ENCODE assay signal across 10 cellular contexts in genomic region chr12:24950231-24950834, GRCh38. TPM values are rescaled to one million over a fixed set of nuclear protein-coding genes. Genes with fewer than 3 reads are reported as not detected.
DNase-seq lines count a peak whose midpoint lies in the region; ATAC-seq and TF ChIP-seq lines count a peak whose summit lies in the region.
"Had no signal": no experiment of that assay in that cellular context is flagged by ENCODE, and none has a peak within 500 bp of the region (broad histone marks: within the 10 kb centered on the region; RNA-seq: fewer than 3 reads in every experiment).

No MANE protein-coding gene starts in this region.

- TF ChIP-seq CTCF in GM10266 (IDR thresholded peaks at IDR 0.05; ENCODE audit: control insufficient read depth, insufficient read depth, low read depth, missing control alignments) (no peak), MCF 10A (IDR thresholded peaks at IDR 0.05; ENCODE audit: unreplicated experiment) (no peak)

- peaks cover 14% of the 10 kb centered on the region for H3K36me3 Mint-ChIP-seq in activated naive CD8-positive, alpha-beta T cell treated with anti-CD3 and anti-CD28 coated beads, Interleukin-2, amount 50 U/mL, for 24 hours (ENCODE audit: low read depth)
- H3K36me3 Mint-ChIP-seq in MCF 10A (ENCODE audit: insufficient read depth, unreplicated experiment), result no peaks in the 10 kb centered on the region
- H3K36me3 Mint-ChIP-seq in activated T-cell treated with anti-CD3 and anti-CD28 coated beads, Interleukin-2, amount 50 U/mL, for 24 hours (ENCODE audit: low read depth), result peaks cover 7% of the 10 kb centered on the region

- in situ Hi-C loops in KBM-7 (cut with MboI; ENCODE audit: low pct_unique_long_range_greater_than_20kb, low sequenced_read_pairs), result no loop called here

- CTCF ChIA-PET in MCF 10A (lab: Yijun Ruan, JAX), result interaction anchor here (1.5 kb wide), 1 partner anchor 99 kb away, joined by 4 read pairs; no protein-coding TSS in a partner anchor

- H3K4me3 Mint-ChIP-seq in activated naive CD8-positive, alpha-beta T cell treated with anti-CD3 and anti-CD28 coated beads, Interleukin-2, amount 50 U/mL, for 24 hours, result peak overlapping the region; percentile 18
- H3K4me3 Mint-ChIP-seq in MCF 10A (ENCODE audit: unreplicated experiment), result no peak overlapping the region
- no peak overlapping the region for H3K4me3 Mint-ChIP-seq in activated T-cell treated with anti-CD3 and anti-CD28 coated beads, Interleukin-2, amount 50 U/mL, for 24 hours

- BruUV-seq in MCF 10A (replicated peaks; lab: Mats Ljungman, UMichigan), result no TSS peak

- peaks cover 7% of the 10 kb centered on the region for H3K9me3 Mint-ChIP-seq in activated naive CD8-positive, alpha-beta T cell treated with anti-CD3 and anti-CD28 coated beads, Interleukin-2, amount 50 U/mL, for 24 hours
- H3K9me3 Mint-ChIP-seq in MCF 10A (ENCODE audit: unreplicated experiment), result no peaks in the 10 kb centered on the region
- no peaks in the 10 kb centered on the region for H3K9me3 Mint-ChIP-seq in activated T-cell treated with anti-CD3 and anti-CD28 coated beads, Interleukin-2, amount 50 U/mL, for 24 hours

- intact Hi-C loops in MCF 10A (cut with micrococcal nuclease) (no loop called here), posterior vena cava (cut with DNase I) (no loop called here)

- H3K27me3 Mint-ChIP-seq in activated naive CD8-positive, alpha-beta T cell treated with anti-CD3 and anti-CD28 coated beads, Interleukin-2, amount 50 U/mL, for 24 hours, result peaks cover 22% of the 10 kb centered on the region
- no peaks in the 10 kb centered on the region for H3K27me3 Mint-ChIP-seq in MCF 10A (ENCODE audit: insufficient read depth, unreplicated experiment)
- peaks cover 69% of the 10 kb centered on the region for H3K27me3 Mint-ChIP-seq in activated T-cell treated with anti-CD3 and anti-CD28 coated beads, Interleukin-2, amount 50 U/mL, for 24 hours

- H3K4me1 Mint-ChIP-seq in activated naive CD8-positive, alpha-beta T cell treated with anti-CD3 and anti-CD28 coated beads, Interleukin-2, amount 50 U/mL, for 24 hours, result peaks cover 83% of the 10 kb centered on the region
- peaks cover 7% of the 10 kb centered on the region for H3K4me1 Mint-ChIP-seq in MCF 10A (ENCODE audit: insufficient read depth, unreplicated experiment)
- H3K4me1 Mint-ChIP-seq in activated T-cell treated with anti-CD3 and anti-CD28 coated beads, Interleukin-2, amount 50 U/mL, for 24 hours (ENCODE audit: low read depth), result peaks cover 69% of the 10 kb centered on the region

- POLR2A ChIA-PET in MCF 10A (lab: Yijun Ruan, JAX), result interaction anchor here (0.6 to 0.7 kb wide), 2 partner anchors 9 to 11 kb away, joined by 3 to 4 read pairs; no protein-coding TSS in a partner anchor

- peak overlapping the region; percentile 53 for H3K27ac Mint-ChIP-seq in activated naive CD8-positive, alpha-beta T cell treated with anti-CD3 and anti-CD28 coated beads, Interleukin-2, amount 50 U/mL, for 24 hours
- H3K27ac Mint-ChIP-seq in MCF 10A (ENCODE audit: low read depth, unreplicated experiment), result no peak overlapping the region
- H3K27ac Mint-ChIP-seq in activated T-cell treated with anti-CD3 and anti-CD28 coated beads, Interleukin-2, amount 50 U/mL, for 24 hours, result no peak overlapping the region

- peak; percentile 49 for ATAC-seq in GM19468 (IDR thresholded peaks at IDR 0.05; ENCODE audit: extremely low read depth, unreplicated experiment)
- peak; percentile 42 for ATAC-seq in HG03280 (IDR thresholded peaks at IDR 0.05; ENCODE audit: unreplicated experiment)
- no peak for ATAC-seq in activated naive CD8-positive, alpha-beta T cell treated with anti-CD3 and anti-CD28 coated beads, Interleukin-2, amount 50 U/mL, for 24 hours

- DNase-seq in GM10266 (ENCODE audit: extremely low spot score), result peak; percentile 53
- DNase-seq in activated naive CD8-positive, alpha-beta T cell treated with anti-CD3 and anti-CD28 coated beads, Interleukin-2, amount 50 U/mL, for 24 hours, result no peak
- no peak for DNase-seq in MCF 10A (ENCODE audit: unreplicated experiment)
- no peak for DNase-seq in KBM-7
- no peak for DNase-seq in posterior vena cava (ENCODE audit: low spot score)
- DNase-seq in activated T-cell treated with anti-CD3 and anti-CD28 coated beads, Interleukin-2, amount 50 U/mL, for 24 hours, result no peak
- DNase-seq: kidney, NCI-H1930 had no signal

RNA-seq across cellular contexts. Expression of gene BCAT1, which starts 1.4 kb away (rescaled TPM):
- total RNA-seq in MCF 10A (2022), result 0.12 and 0.20 TPM in 2 replicates
- total RNA-seq in posterior vena cava, result 10 to 100 TPM; 44.3 to 45.1 TPM

Comparison
In these comparisons a context has a peak if more than half of its experiments do, and no peak if none do; other contexts are left out.
1. RNA of gene BCAT1, which starts 1.4 kb away (total RNA-seq): 44.3 to 45.1 TPM in posterior vena cava; 0.12 to 0.20 TPM in MCF 10A; every median in the first group is over 10 times any median in the second.